ENCODE assay signal across 8 cellular contexts in the genomic region with DNA sequence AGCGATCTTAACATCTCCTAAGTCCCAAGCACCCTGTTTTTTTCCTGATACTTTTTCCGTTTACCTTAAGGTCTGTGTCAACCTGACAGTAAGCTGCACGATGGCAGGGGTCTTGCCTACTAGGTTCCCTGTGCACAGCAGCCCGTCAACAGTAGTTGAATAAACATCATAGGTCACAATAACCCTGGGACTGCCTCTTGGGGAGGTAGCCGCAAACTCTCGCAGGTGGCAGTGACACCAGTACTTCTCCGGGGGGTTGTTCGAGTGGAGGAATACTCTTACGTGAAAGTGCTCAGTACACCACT. TPM values are rescaled to one million over a fixed set of nuclear protein-coding genes. Genes with fewer than 3 reads are reported as not detected.
DNase-seq lines count a peak whose midpoint lies in the region; ATAC-seq and TF ChIP-seq lines count a peak whose summit lies in the region.

No MANE protein-coding gene starts in this region.

- H3K36me3 ChIP-seq in GM06990 (ENCODE audit: control insufficient read depth, insufficient read depth, low read length) (no peaks in the 10 kb centered on the region; the same call in 1 of the 2 replicates), IMR-90 (ENCODE audit: control insufficient read depth, insufficient read depth, low read length) (peaks cover 6% of the 10 kb centered on the region)

- in situ Hi-C loops in IMR-90 (cut with MboI; ENCODE audit: low sequenced_read_pairs) = loop anchor here (25.0 kb wide), 1 partner anchor 836 kb away; a partner anchor contains a TSS

- H3K14ac ChIP-seq in IMR-90 (replicated peaks; ENCODE audit: low read depth, low read length) = peak overlapping the region; percentile 78

- ATAC-seq in GM21529 (IDR thresholded peaks at IDR 0.05; ENCODE audit: unreplicated experiment) (peak; percentile 48), IMR-90 (ENCODE audit: low read depth) (no peak; the same call in 1 of the 2 replicates), natural killer cell (peak in 1 of 3 donors; percentile 43)

- peaks cover 6 to 39% of the 10 kb centered on the region in 2 experiments for H3K79me1 ChIP-seq in IMR-90 (ENCODE audit: low read depth in 1 of 2, low read length in 2 of 2)

- H4K5ac ChIP-seq in IMR-90 (ENCODE audit: low read depth, low read length) = peak overlapping the region; percentile 62

- H3K36me3 Mint-ChIP-seq in natural killer cell = no peaks in the 10 kb centered on the region

- peak overlapping the region; percentile 95 for H2AFZ ChIP-seq in IMR-90 (replicated peaks; ENCODE audit: low read length, poor library complexity)

- H3K27ac Mint-ChIP-seq in natural killer cell = peak overlapping the region; percentile 92 to 94

- peak overlapping the region; percentile 81 for H2AK9ac ChIP-seq in IMR-90 (replicated peaks; ENCODE audit: low read depth, low read length, poor library complexity)

- H3K9me3 ChIP-seq in IMR-90 (ENCODE audit: control insufficient read depth, insufficient read depth, low read length) = no peaks in the 10 kb centered on the region

- DNase-seq in GM06990 (ENCODE audit: extremely low read depth, insufficient read length) (no peak), IMR-90 (no peak), coronary artery (ENCODE audit: low spot score) (no peak), natural killer cell (no peak), NCI-H2196 treated with DMSO at 0.1 percent for 48 hours (lab: John Stamatoyannopoulos, UW; ENCODE audit: unreplicated experiment) (no peak), UCSD-AML1 (lab: John Stamatoyannopoulos, UW; ENCODE audit: unreplicated experiment) (no peak)
- DNase-seq in activated CD8-positive, alpha-beta memory T cell treated with anti-CD3 and anti-CD28 coated beads, Interleukin-2, amount 50 U/mL, for 48 hours = no peak

- WGBS in IMR-90 (ENCODE audit: extremely low coverage in 2 of 2, insufficient read length in 1 of 2), 2 experiments = 0% methylated on average over 3 of the region's 9 CpGs; no CpG with 5 or more reads in 1 of the 2 experiments

- intact Hi-C loops in IMR-90 (cut with micrococcal nuclease) = no loop called here
- intact Hi-C loops in natural killer cell (cut with micrococcal nuclease) = loop anchor here (1.0 to 2.0 kb wide), 2 partner anchors 81 to 358 kb away; a partner anchor contains a TSS

- H2BK5ac ChIP-seq in IMR-90 (ENCODE audit: low read depth, low read length, poor library complexity, severe bottlenecking) = peak overlapping the region; percentile 48

- peak overlapping the region; percentile 79 for H3K56ac ChIP-seq in IMR-90 (ENCODE audit: extremely low read depth, insufficient read depth, low read length)

- H3K27ac ChIP-seq in IMR-90 (ENCODE audit: insufficient read depth, low read length) (peak overlapping the region; percentile 55), coronary artery (peak overlapping the region; percentile 96)

- H2BK120ac ChIP-seq in IMR-90 (ENCODE audit: low read depth, low read length) = peak overlapping the region; percentile 30

- H2AK5ac ChIP-seq in IMR-90 (ENCODE audit: low read depth, low read length) = peak overlapping the region; percentile 40; the same call in 1 of the 2 replicates

- H4K91ac ChIP-seq in IMR-90 (ENCODE audit: insufficient read depth, low read depth, low read length) = peak overlapping the region; percentile 49

- H3K4ac ChIP-seq in IMR-90 (ENCODE audit: low read depth, low read length) = peak overlapping the region; percentile 75

- H3K18ac ChIP-seq in IMR-90 (ENCODE audit: low read depth, low read length) = 0 out of 2 replicates have a peak overlapping the region, but pooled peaks have one; percentile 12

- peaks cover 21% of the 10 kb centered on the region; the same call in 1 of the 2 replicates for H4K20me1 ChIP-seq in IMR-90 (ENCODE audit: insufficient read depth, low read length)

- H3K4me1 ChIP-seq in IMR-90 (ENCODE audit: control insufficient read depth, insufficient read depth, low read length) = peaks cover 3% of the 10 kb centered on the region

- dilution Hi-C loops in IMR-90 (cut with HindIII; ENCODE audit: low sequenced_read_pairs, unreplicated experiment) = no loop called here

- peak overlapping the region; percentile 51 to 87 for H4K8ac ChIP-seq in IMR-90 (ENCODE audit: low read depth in 2 of 2, low read length in 2 of 2)

- no peak for TF ChIP-seq POLR2A in IMR-90 (IDR thresholded peaks at IDR 0.05; ENCODE audit: low read depth, low read length)

- no peaks in the 10 kb centered on the region for H3K27me3 Mint-ChIP-seq in natural killer cell (ENCODE audit: low read depth in 2 of 2)

- no peak for TF ChIP-seq CTCF in GM06990 (IDR thresholded peaks at IDR 0.05; ENCODE audit: insufficient read depth, low read length, poor library complexity, severe bottlenecking)
- TF ChIP-seq CTCF in IMR-90 (conservative IDR thresholded peaks at IDR 0.05; ENCODE audit: low read depth, low read length) = no peak
- no peak for TF ChIP-seq CTCF in coronary artery (IDR thresholded peaks at IDR 0.05)
- TF ChIP-seq CTCF in natural killer cell (IDR thresholded peaks at IDR 0.05) = no peak

- H3K9me3 Mint-ChIP-seq in natural killer cell = no peaks in the 10 kb centered on the region

- CTCF ChIA-PET in IMR-90 (lab: Yijun Ruan, JAX) = interaction anchor here (3.0 kb wide), 1 partner anchor 11 kb away, joined by 8 read pairs; no protein-coding TSS in a partner anchor

- H3K4me3 Mint-ChIP-seq in natural killer cell = peak overlapping the region; percentile 96

- H2BK15ac ChIP-seq in IMR-90 (ENCODE audit: low read depth, low read length) = peak overlapping the region; percentile 30; the same call in 1 of the 3 replicates

- peaks cover 4% of the 10 kb centered on the region for H3K9me1 ChIP-seq in IMR-90 (ENCODE audit: insufficient read depth, low read length)

- peak overlapping the region; percentile 30 for H3K23ac ChIP-seq in IMR-90 (ENCODE audit: low read depth, low read length)

- no peak for TF ChIP-seq RAD21 in IMR-90 (IDR thresholded peaks at IDR 0.05; ENCODE audit: low read length)

- H2BK20ac ChIP-seq in IMR-90 (ENCODE audit: low read depth, low read length) = peak overlapping the region; percentile 23; the same call in 1 of the 2 replicates

- no peaks in the 10 kb centered on the region for H3K27me3 ChIP-seq in GM06990 (replicated peaks; ENCODE audit: control insufficient read depth, insufficient read depth, low read length)
- no peaks in the 10 kb centered on the region for H3K27me3 ChIP-seq in IMR-90 (ENCODE audit: control insufficient read depth, insufficient read depth, low read length)

- no TSS peak for BruUV-seq in IMR-90 (replicated peaks; lab: Mats Ljungman, UMichigan)

- H3K4me1 Mint-ChIP-seq in natural killer cell = peaks cover 44 to 47% of the 10 kb centered on the region in 2 donors

- H3K4me3 ChIP-seq in GM06990 (replicated peaks; ENCODE audit: low read depth, low read length) (peak overlapping the region; percentile 79), IMR-90 (ENCODE audit: insufficient read depth, low read depth, low read length) (peak overlapping the region; percentile 73), coronary artery (peak overlapping the region; percentile 91)

- POLR2A ChIA-PET in IMR-90 (lab: Charles Lee; ENCODE audit: unreplicated experiment) = interaction anchor here (0.6 to 1.3 kb wide), 3 partner anchors 9 to 146 kb away, joined by 3 to 4 read pairs (median 3); no protein-coding TSS in a partner anchor

- peak overlapping the region; percentile 72 for H3K9ac ChIP-seq in IMR-90 (ENCODE audit: low read depth, low read length)

- peak overlapping the region; percentile 89 for H3K4me2 ChIP-seq in IMR-90 (ENCODE audit: low read depth, low read length)

TF ChIP-seq in IMR-90, 13 proteins besides CTCF, POLR2A, EP300 and RAD21:
- TF ChIP-seq FOS (IDR thresholded peaks at IDR 0.05; ENCODE audit: low read depth, low read length) (no peak), BHLHE40 (IDR thresholded peaks at IDR 0.05; ENCODE audit: low read depth, low read length) (no peak), MAFK (IDR thresholded peaks at IDR 0.05; ENCODE audit: low read depth, low read length) (no peak), MAZ (IDR thresholded peaks at IDR 0.05; ENCODE audit: borderline replicate concordance, low read depth, low read length) (no peak), MXI1 (IDR thresholded peaks at IDR 0.05; ENCODE audit: borderline replicate concordance, low read depth, low read length) (no peak), CEBPB (IDR thresholded peaks at IDR 0.05; ENCODE audit: low read depth, low read length) (no peak), RFX5 (IDR thresholded peaks at IDR 0.05; ENCODE audit: low read depth, low read length) (no peak), CHD1 (IDR thresholded peaks at IDR 0.05; ENCODE audit: low read depth, low read length) (no peak), RCOR1 (IDR thresholded peaks at IDR 0.05; ENCODE audit: insufficient replicate concordance, low read length) (no peak), NFE2L2 (IDR thresholded peaks at IDR 0.05; ENCODE audit: low read depth, low read length) (no peak), SMC3 (IDR thresholded peaks at IDR 0.05; ENCODE audit: low read depth, low read length) (no peak)
- TF ChIP-seq, protein P1, sequence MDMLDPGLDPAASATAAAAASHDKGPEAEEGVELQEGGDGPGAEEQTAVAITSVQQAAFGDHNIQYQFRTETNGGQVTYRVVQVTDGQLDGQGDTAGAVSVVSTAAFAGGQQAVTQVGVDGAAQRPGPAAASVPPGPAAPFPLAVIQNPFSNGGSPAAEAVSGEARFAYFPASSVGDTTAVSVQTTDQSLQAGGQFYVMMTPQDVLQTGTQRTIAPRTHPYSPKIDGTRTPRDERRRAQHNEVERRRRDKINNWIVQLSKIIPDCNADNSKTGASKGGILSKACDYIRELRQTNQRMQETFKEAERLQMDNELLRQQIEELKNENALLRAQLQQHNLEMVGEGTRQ (IDR thresholded peaks at IDR 0.05; ENCODE audit: low read depth, low read length) = no peak
- TF ChIP-seq, protein P2, sequence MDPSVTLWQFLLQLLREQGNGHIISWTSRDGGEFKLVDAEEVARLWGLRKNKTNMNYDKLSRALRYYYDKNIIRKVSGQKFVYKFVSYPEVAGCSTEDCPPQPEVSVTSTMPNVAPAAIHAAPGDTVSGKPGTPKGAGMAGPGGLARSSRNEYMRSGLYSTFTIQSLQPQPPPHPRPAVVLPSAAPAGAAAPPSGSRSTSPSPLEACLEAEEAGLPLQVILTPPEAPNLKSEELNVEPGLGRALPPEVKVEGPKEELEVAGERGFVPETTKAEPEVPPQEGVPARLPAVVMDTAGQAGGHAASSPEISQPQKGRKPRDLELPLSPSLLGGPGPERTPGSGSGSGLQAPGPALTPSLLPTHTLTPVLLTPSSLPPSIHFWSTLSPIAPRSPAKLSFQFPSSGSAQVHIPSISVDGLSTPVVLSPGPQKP (IDR thresholded peaks at IDR 0.05; ENCODE audit: borderline replicate concordance, low read depth, low read length) = no peak

RNA-seq across cellular contexts. Expression of a gene that starts 0.4 kb away (rescaled TPM):
- total RNA-seq in IMR-90 (2012; rRNA removed) (68.1 and 76.1 TPM in 2 replicates), natural killer cell (100 to 1,000 TPM; 170 to 182 (median 179) TPM)
- 78.3 and 134 TPM in 2 replicates for polyA plus RNA-seq in IMR-90 (2012; rRNA removed)
- 14.9 and 61.1 TPM in 2 replicates for polyA plus RNA-seq in IMR-90 (2012; cell fraction: cytosol; rRNA removed)
- 235 TPM in 2 replicates for polyA plus RNA-seq in IMR-90 (2012; cell fraction: nucleus; rRNA removed; ENCODE audit: low replicate concordance)
